20 cellular contexts compared by ENCODE assay signal in genomic region chr7:131182446-131183075, GRCh38.
"Had no signal": no experiment of that assay in that cellular context is flagged by ENCODE, and none has a peak within 500 bp of the region (broad histone marks: within the 10 kb centered on the region; RNA-seq: fewer than 3 reads in every experiment).

No MANE protein-coding gene starts in this region.

- H3K36me3 ChIP-seq: breast epithelium, colonic mucosa, gastroesophageal sphincter, left ventricle myocardium inferior, prostate gland, vagina had no signal

- H3K36me3 Mint-ChIP-seq: activated naive CD8-positive, alpha-beta T cell treated with anti-CD3 and anti-CD28 coated beads for 36 hours; natural killer cell; type B pancreatic cell; WTC11 had no signal

- H3K27me3 ChIP-seq: breast epithelium, colonic mucosa, gastroesophageal sphincter, testis, vagina had no signal

- DNase-seq: activated CD4-positive, alpha-beta T cell treated with anti-CD3 and anti-CD28 coated beads, Interleukin-2, amount 50 U/mL, for 4 hours; activated naive CD4-positive, alpha-beta T cell; activated naive CD8-positive, alpha-beta T cell treated with anti-CD3 and anti-CD28 coated beads for 36 hours; colonic mucosa; head of caudate nucleus; hypothalamus; left ventricle myocardium inferior; midbrain; natural killer cell; stimulated activated CD4-positive, alpha-beta T cell treated with anti-CD3 and anti-CD28 coated beads, Interleukin-2, amount 100 ng/mL, for 48 hours; stimulated activated CD8-positive, alpha-beta memory T cell treated with anti-CD3 and anti-CD28 coated beads, Interleukin-4, amount 100 ng/mL, for 48 hours; stimulated activated naive CD4-positive, alpha-beta T cell; testis had no signal

- H3K27me3 Mint-ChIP-seq: activated naive CD8-positive, alpha-beta T cell treated with anti-CD3 and anti-CD28 coated beads for 36 hours; type B pancreatic cell had no signal

- H3K27ac ChIP-seq: breast epithelium, colonic mucosa, gastroesophageal sphincter, left ventricle myocardium inferior, prostate gland, testis, vagina had no signal

- H3K9me3 ChIP-seq: breast epithelium, colonic mucosa, gastroesophageal sphincter, left ventricle myocardium inferior, prostate gland, testis, vagina had no signal

- H3K4me3 Mint-ChIP-seq: activated naive CD8-positive, alpha-beta T cell treated with anti-CD3 and anti-CD28 coated beads for 36 hours; natural killer cell; type B pancreatic cell; WTC11 had no signal

- H3K4me3 ChIP-seq: breast epithelium, colonic mucosa, gastroesophageal sphincter, left ventricle myocardium inferior, prostate gland, testis, vagina had no signal

- H3K27ac Mint-ChIP-seq: activated naive CD8-positive, alpha-beta T cell treated with anti-CD3 and anti-CD28 coated beads for 36 hours; activated T-helper 2 cell treated with anti-CD3 and anti-CD28 coated beads, Interferon-gamma antibody, Interleukin-2, Interleukin-4, amounts not matched to agents 10 μg/mL and 5 μg/mL and 100 μg/mL, durations not matched to agents 14 hours and 24 hours and 36 hours; natural killer cell; type B pancreatic cell; WTC11 had no signal

- H3K9me3 Mint-ChIP-seq: activated naive CD8-positive, alpha-beta T cell treated with anti-CD3 and anti-CD28 coated beads for 36 hours; activated T-helper 2 cell treated with anti-CD3 and anti-CD28 coated beads, Interferon-gamma antibody, Interleukin-2, Interleukin-4, amounts not matched to agents 10 μg/mL and 5 μg/mL and 100 μg/mL, durations not matched to agents 14 hours and 24 hours and 36 hours; natural killer cell; WTC11 had no signal

- ATAC-seq: gastroesophageal sphincter, WTC11 had no signal

- H3K4me1 ChIP-seq: breast epithelium, colonic mucosa, gastroesophageal sphincter, prostate gland, vagina had no signal
